Comparison of ENCODE assay signal across 1 cellular context in genomic region chr1:31434101-31434871, GRCh38.
TF ChIP-seq lines count a peak whose summit lies in the region.

No MANE protein-coding gene starts in this region.

TF ChIP-seq in HepG2, 621 proteins besides CTCF, POLR2A, EP300 and RAD21 (continued from another document and continues in another):
- TF ChIP-seq MIER3 (CRISPR knock-in tag; IDR thresholded peaks at IDR 0.05; ENCODE audit: borderline replicate concordance) (peak; percentile 28; the same call in 1 of the 2 replicates), STAT6 (CRISPR knock-in tag; IDR thresholded peaks at IDR 0.05; ENCODE audit: borderline replicate concordance) (peak; percentile 84), MEIS1 (CRISPR knock-in tag; IDR thresholded peaks at IDR 0.05; ENCODE audit: borderline replicate concordance) (0 out of 2 replicates have a peak, but pooled peaks have one; percentile 84), ZMYM3 (CRISPR knock-in tag; IDR thresholded peaks at IDR 0.05) (peak; percentile 73; the same call in 1 of the 2 replicates), ZBTB2 (CRISPR knock-in tag; IDR thresholded peaks at IDR 0.05; ENCODE audit: low read depth) (no peak), FOSL1 (CRISPR knock-in tag; IDR thresholded peaks at IDR 0.05; ENCODE audit: borderline replicate concordance) (no peak), STAT5B (CRISPR knock-in tag; IDR thresholded peaks at IDR 0.05) (no peak), ZNF326 (CRISPR knock-in tag; IDR thresholded peaks at IDR 0.05; ENCODE audit: borderline replicate concordance) (no peak), KLF15 (CRISPR knock-in tag; IDR thresholded peaks at IDR 0.05; ENCODE audit: borderline replicate concordance) (no peak), PATZ1 (CRISPR knock-in tag; IDR thresholded peaks at IDR 0.05) (peak; percentile 63; the same call in 1 of the 2 replicates), ZNF510 (CRISPR knock-in tag; IDR thresholded peaks at IDR 0.05; ENCODE audit: low read depth) (no peak), CBX2 (IDR thresholded peaks at IDR 0.05; ENCODE audit: low read depth, low read length) (no peak), CBX2 (CRISPR knock-in tag; IDR thresholded peaks at IDR 0.05; ENCODE audit: low read depth) (no peak), ZNF605 (CRISPR knock-in tag; IDR thresholded peaks at IDR 0.05) (peak; percentile 36), GTF3A (CRISPR knock-in tag; conservative IDR thresholded peaks at IDR 0.05) (no peak), ZSCAN22 (CRISPR knock-in tag; IDR thresholded peaks at IDR 0.05) (no peak), SP4 (CRISPR knock-in tag; IDR thresholded peaks at IDR 0.05) (peak; percentile 39; the same call in 1 of the 2 replicates), ZNF136 (CRISPR knock-in tag; IDR thresholded peaks at IDR 0.05; ENCODE audit: low read depth) (no peak), SMAD9 (CRISPR knock-in tag; IDR thresholded peaks at IDR 0.05) (no peak), SPEN (CRISPR knock-in tag; IDR thresholded peaks at IDR 0.05; ENCODE audit: low read depth) (peak; percentile 64; the same call in 1 of the 2 replicates), ZNF562 (CRISPR knock-in tag; IDR thresholded peaks at IDR 0.05; ENCODE audit: borderline replicate concordance) (no peak), ZNF275 (CRISPR knock-in tag; IDR thresholded peaks at IDR 0.05; ENCODE audit: borderline replicate concordance) (no peak), JARID2 (CRISPR knock-in tag; IDR thresholded peaks at IDR 0.05; ENCODE audit: insufficient replicate concordance) (no peak), ARNTL (CRISPR knock-in tag; IDR thresholded peaks at IDR 0.05) (peak; percentile 96), ZNF768 (CRISPR knock-in tag; IDR thresholded peaks at IDR 0.05) (no peak), ZNF331 (CRISPR knock-in tag; IDR thresholded peaks at IDR 0.05) (peak; percentile 99), GABPB1 (CRISPR knock-in tag; IDR thresholded peaks at IDR 0.05) (peak; percentile 39; the same call in 1 of the 2 replicates), POGZ (CRISPR knock-in tag; IDR thresholded peaks at IDR 0.05) (peak; percentile 81), ZNF746 (CRISPR knock-in tag; IDR thresholded peaks at IDR 0.05) (peak; percentile 86; the same call in 1 of the 2 replicates), ZNF781 (CRISPR knock-in tag; IDR thresholded peaks at IDR 0.05; ENCODE audit: borderline replicate concordance, not compliant biosample characterization) (no peak), EHMT2 (IDR thresholded peaks at IDR 0.05; ENCODE audit: borderline replicate concordance, low read depth, low read length) (no peak), NFYB (CRISPR knock-in tag; IDR thresholded peaks at IDR 0.05) (no peak), ZNF792 (CRISPR knock-in tag; IDR thresholded peaks at IDR 0.05) (no peak; the same call in 1 of the 2 replicates), ZBTB7A (CRISPR knock-in tag; IDR thresholded peaks at IDR 0.05) (peak; percentile 98), ZBED4 (CRISPR knock-in tag; IDR thresholded peaks at IDR 0.05; ENCODE audit: borderline replicate concordance) (no peak), ATF3 (CRISPR knock-in tag; IDR thresholded peaks at IDR 0.05) (no peak), ZGPAT (CRISPR knock-in tag; IDR thresholded peaks at IDR 0.05) (peak; percentile 33; the same call in 1 of the 2 replicates), MLLT10 (CRISPR knock-in tag; IDR thresholded peaks at IDR 0.05) (no peak), NR2F1 (CRISPR knock-in tag; IDR thresholded peaks at IDR 0.05) (no peak), ESRRA (CRISPR knock-in tag; IDR thresholded peaks at IDR 0.05; ENCODE audit: low read depth) (peak; percentile 83; the same call in 1 of the 2 replicates), MEF2D (CRISPR knock-in tag; IDR thresholded peaks at IDR 0.05) (peak; percentile 84), POLR2AphosphoS2 (IDR thresholded peaks at IDR 0.05; ENCODE audit: low read depth, low read length) (no peak), ZBTB39 (CRISPR knock-in tag; IDR thresholded peaks at IDR 0.05) (0 out of 2 replicates have a peak, but pooled peaks have one; percentile 70), RXRA (CRISPR knock-in tag; IDR thresholded peaks at IDR 0.05) (peak; percentile 81; the same call in 1 of the 2 replicates), DMAP1 (CRISPR knock-in tag; IDR thresholded peaks at IDR 0.05) (no peak), MBNL3 (CRISPR knock-in tag; conservative IDR thresholded peaks at IDR 0.05) (no peak), KAT7 (CRISPR knock-in tag; IDR thresholded peaks at IDR 0.05; ENCODE audit: borderline replicate concordance) (no peak; the same call in 1 of the 2 replicates), MXD3 (CRISPR knock-in tag; IDR thresholded peaks at IDR 0.05) (no peak), SNAPC2 (CRISPR knock-in tag; IDR thresholded peaks at IDR 0.05) (no peak), NRL (CRISPR knock-in tag; IDR thresholded peaks at IDR 0.05; ENCODE audit: borderline replicate concordance) (no peak; the same call in 1 of the 2 replicates), YY1 (IDR thresholded peaks at IDR 0.05; ENCODE audit: insufficient read depth, insufficient replicate concordance, low read depth, low read length) (peak; percentile 10), KLF12 (CRISPR knock-in tag; IDR thresholded peaks at IDR 0.05; ENCODE audit: borderline replicate concordance) (no peak), ZNF543 (CRISPR knock-in tag; IDR thresholded peaks at IDR 0.05) (0 out of 2 replicates have a peak, but pooled peaks have one; percentile 30), DDIT3 (CRISPR knock-in tag; IDR thresholded peaks at IDR 0.05) (no peak), PHB2 (IDR thresholded peaks at IDR 0.05; ENCODE audit: partially characterized antibody) (no peak), ZBTB20 (CRISPR knock-in tag; IDR thresholded peaks at IDR 0.05; ENCODE audit: borderline replicate concordance, low read depth) (no peak), YEATS4 (CRISPR knock-in tag; IDR thresholded peaks at IDR 0.05; ENCODE audit: borderline replicate concordance) (peak; percentile 63; the same call in 1 of the 2 replicates)
